Comparison of ENCODE assay signal across 9 cellular contexts in the genomic region with DNA sequence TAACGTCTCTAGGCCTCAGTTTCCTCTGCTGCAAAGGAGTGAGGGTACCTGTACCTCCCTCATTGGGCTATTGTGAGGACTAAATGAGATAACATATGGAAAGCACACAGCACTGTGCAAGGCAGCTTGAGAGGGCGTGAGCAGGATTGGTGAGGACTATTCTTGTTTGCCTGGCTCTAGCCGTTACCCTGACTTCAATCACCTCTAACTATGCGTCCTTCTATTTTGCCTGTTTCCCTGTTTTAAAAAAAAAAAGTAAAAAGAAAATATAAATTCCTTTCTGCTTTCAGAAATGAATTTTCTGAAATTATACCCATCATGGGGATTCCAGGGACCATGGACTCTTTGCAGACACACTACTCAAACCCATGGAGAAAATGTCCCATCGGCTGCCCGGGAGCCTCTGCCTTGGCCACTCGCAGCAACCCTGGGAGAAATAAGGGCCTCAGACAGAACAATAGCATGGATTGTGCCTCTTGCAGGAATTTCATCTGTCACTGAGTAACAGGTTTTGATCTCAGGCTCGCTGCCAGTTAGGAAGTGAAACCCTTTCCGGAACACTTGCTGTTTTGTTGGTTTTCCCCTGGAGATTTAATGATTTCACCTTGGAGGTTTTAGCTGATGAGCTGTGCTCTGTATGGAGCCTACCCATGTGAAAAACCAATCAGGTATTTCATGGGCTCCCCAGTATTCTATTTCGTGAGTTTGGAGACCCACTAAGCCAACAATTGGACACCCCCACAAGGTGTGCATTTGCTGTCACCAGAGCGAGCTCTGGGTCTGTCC. TPM values are rescaled to one million over a fixed set of nuclear protein-coding genes. Genes with fewer than 3 reads are reported as not detected.
A peak's percentile ranks its signal among the peaks of the same experiment; 100 is the strongest.
DNase-seq lines count a peak whose midpoint lies in the region; ATAC-seq and TF ChIP-seq lines count a peak whose summit lies in the region.
"Had no signal": no experiment of that assay in that cellular context is flagged by ENCODE, and none has a peak within 500 bp of the region (broad histone marks: within the 10 kb centered on the region; RNA-seq: fewer than 3 reads in every experiment).

No MANE protein-coding gene starts in this region.

- no peak for ATAC-seq in GM18520 (IDR thresholded peaks at IDR 0.05; ENCODE audit: unreplicated experiment)
- no peak for ATAC-seq in HG03108 (IDR thresholded peaks at IDR 0.05; ENCODE audit: unreplicated experiment)

- peak; percentile 97 for DNase-seq in COLO829 (ENCODE audit: low spot score)
- peak; percentile 33 for DNase-seq in HuH-7 (ENCODE audit: low spot score)
- DNase-seq in mucosa of gallbladder (ENCODE audit: low spot score) = peak; percentile 85
- no peak for DNase-seq in erythroblast (lab: John Stamatoyannopoulos, UW)
- DNase-seq in NCI-H2081 treated with DMSO at 0.1 percent for 48 hours (lab: John Stamatoyannopoulos, UW) = no peak
- DNase-seq: activated naive CD4-positive, alpha-beta T cell treated with anti-CD3 and anti-CD28 coated beads, Interleukin-2, amount 10 ng/mL, durations not matched to agents 7 days and 5 days had no signal

- peak overlapping the region; percentile 43 for H3K27ac ChIP-seq in cingulate gyrus (ENCODE audit: low read depth, low read length)

- no peak for TF ChIP-seq POLR2A in erythroblast (IDR thresholded peaks at IDR 0.05; ENCODE audit: low read length)

RNA-seq across cellular contexts. Expression of a gene that starts 55.6 kb away (rescaled TPM):
- not detected for total RNA-seq in mucosa of gallbladder

Comparison
In these comparisons a context has a peak if more than half of its experiments do, and no peak if none do; other contexts are left out.
1. DNase-seq: peak in COLO829 (single experiment), HuH-7 (single experiment) and mucosa of gallbladder (single experiment); none in erythroblast (0 of 2) and NCI-H2081 treated with DMSO at 0.1 percent for 48 hours (single experiment).